Comparison of ENCODE assay signal across 12 cellular contexts in the genomic region with DNA sequence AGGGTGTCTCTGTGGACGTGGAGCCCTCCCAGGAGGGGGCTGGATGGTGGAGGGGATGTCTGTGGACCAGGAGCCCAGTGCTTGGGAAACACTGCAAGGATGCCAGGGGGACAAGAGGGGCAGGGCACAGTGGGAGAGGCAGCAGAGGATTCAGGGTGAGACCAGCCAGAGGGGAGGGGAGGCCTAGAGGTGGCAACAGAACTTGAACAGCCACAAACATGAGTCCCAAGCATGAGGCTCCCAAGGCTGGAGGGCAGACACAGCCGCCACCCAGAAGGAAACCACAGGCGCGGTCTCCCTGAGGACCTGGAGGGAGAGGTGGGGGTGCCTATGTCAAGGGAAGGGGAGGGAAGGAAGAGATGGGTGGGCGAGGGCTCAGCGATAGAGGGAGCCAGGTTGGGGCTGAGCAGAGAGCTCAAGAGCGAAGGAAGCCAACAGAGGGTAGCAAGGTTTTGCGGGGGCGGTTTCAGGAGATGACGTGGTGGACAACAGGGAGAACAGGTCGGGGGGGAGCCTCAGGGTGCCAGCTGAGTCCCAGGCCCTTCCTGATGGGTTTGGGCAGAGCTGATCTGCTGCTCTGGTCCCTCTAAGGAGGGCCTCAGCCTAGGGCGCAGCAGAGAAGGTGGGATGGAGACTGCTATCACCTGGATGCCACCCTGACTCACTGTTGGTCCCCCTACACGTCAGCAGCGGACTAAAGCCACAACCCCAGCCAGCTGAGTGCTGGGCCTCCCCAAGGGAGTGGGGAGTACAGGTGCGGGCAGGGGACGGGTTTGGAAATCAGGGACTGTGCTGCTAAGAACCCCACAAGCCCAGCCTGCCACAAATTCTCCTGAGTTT. TPM values are rescaled to one million over a fixed set of nuclear protein-coding genes. Genes with fewer than 3 reads are reported as not detected.
DNase-seq lines count a peak whose midpoint lies in the region; ATAC-seq lines count a peak whose summit lies in the region.
"Had no signal": no experiment of that assay in that cellular context is flagged by ENCODE, and none has a peak within 500 bp of the region (broad histone marks: within the 10 kb centered on the region; RNA-seq: fewer than 3 reads in every experiment).

No MANE protein-coding gene starts in this region.

- H3K9ac ChIP-seq in GM23248: no peak overlapping the region

- no peak for DNase-seq in T-helper 2 cell treated with Interferon-gamma antibody and Interleukin-4, amounts not matched to agents 5 μg/mL and 100 μg/mL, for 36 hours (ENCODE audit: low spot score)
- DNase-seq in T-helper 2 cell (no peak), pons (ENCODE audit: low spot score) (no peak), GM23248 (no peak)
- DNase-seq in stimulated activated CD8-positive, alpha-beta memory T cell treated with anti-CD3 and anti-CD28 coated beads, Interleukin-12 subunit alpha, Interleukin-12 subunit beta, amount 100 ng/mL, for 4 hours (ENCODE audit: low read depth): peak; percentile 28
- DNase-seq: 8988T, NCI-H1105, uterus had no signal

- H4K20me1 ChIP-seq in GM23248 (ENCODE audit: insufficient read depth): no peaks in the 10 kb centered on the region

- H3K9me2 ChIP-seq in GM23248 (ENCODE audit: insufficient read depth): no peaks in the 10 kb centered on the region

- no peaks in the 10 kb centered on the region for H3K79me2 ChIP-seq in GM23248 (ENCODE audit: insufficient read depth)

- no peaks in the 10 kb centered on the region for H3K9me3 Mint-ChIP-seq in T-helper 2 cell treated with Interferon-gamma antibody and Interleukin-4, amounts not matched to agents 5 μg/mL and 100 μg/mL, for 36 hours

- no peaks in the 10 kb centered on the region for H3K27me3 Mint-ChIP-seq in T-helper 2 cell treated with Interferon-gamma antibody and Interleukin-4, amounts not matched to agents 5 μg/mL and 100 μg/mL, for 36 hours (ENCODE audit: low read depth)

- no peak overlapping the region for H3K4me3 ChIP-seq in GM23248
- H3K4me3 ChIP-seq: uterus had no signal

- H2AFZ ChIP-seq in GM23248: no peak overlapping the region

- no peaks in the 10 kb centered on the region for H3K9me3 ChIP-seq in KOPT-K1 (ENCODE audit: insufficient read depth, low read length, poor library complexity, severe bottlenecking)
- H3K9me3 ChIP-seq in GM23248 (ENCODE audit: low read depth): no peaks in the 10 kb centered on the region

- 0 out of 2 replicates have a peak, but pooled peaks cover 9% of the 10 kb centered on the region for H3F3A ChIP-seq in GM23248 (ENCODE audit: insufficient read depth)

- H3K27ac Mint-ChIP-seq in T-helper 2 cell treated with Interferon-gamma antibody and Interleukin-4, amounts not matched to agents 5 μg/mL and 100 μg/mL, for 36 hours: peak overlapping the region; percentile 83

- ATAC-seq in GM19467 (IDR thresholded peaks at IDR 0.05; ENCODE audit: unreplicated experiment): no peak

- no peaks in the 10 kb centered on the region for H3K27me3 ChIP-seq in GM23248 (replicated peaks; ENCODE audit: insufficient read depth)
- H3K27me3 ChIP-seq: uterus had no signal

- in situ Hi-C loops in GM23248 (cut with MboI): no loop called here

- peaks cover 22% of the 10 kb centered on the region for H3K4me1 Mint-ChIP-seq in T-helper 2 cell treated with Interferon-gamma antibody and Interleukin-4, amounts not matched to agents 5 μg/mL and 100 μg/mL, for 36 hours (ENCODE audit: low read depth)

- peaks cover 44% of the 10 kb centered on the region for H3K36me3 Mint-ChIP-seq in T-helper 2 cell treated with Interferon-gamma antibody and Interleukin-4, amounts not matched to agents 5 μg/mL and 100 μg/mL, for 36 hours (ENCODE audit: low read depth)

- peak overlapping the region; percentile 40 for H3K27ac ChIP-seq in KOPT-K1 (ENCODE audit: low read depth, low read length, poor library complexity, severe bottlenecking)
- peak overlapping the region; percentile 42 for H3K27ac ChIP-seq in angular gyrus (ENCODE audit: low read depth, low read length)
- no peak overlapping the region for H3K27ac ChIP-seq in GM23248
- H3K27ac ChIP-seq: uterus had no signal

- no peak overlapping the region for H3K4me2 ChIP-seq in GM23248 (ENCODE audit: unreplicated experiment)

- WGBS in GM23248 (ENCODE audit: low coverage in 1 of 2, low lambda C conversion rate in 2 of 2, missing lambda C conversion rate in 2 of 2), 2 experiments: 97 to 98% methylated on average over 14 to 16 of the region's 16 CpGs

- H3K4me3 Mint-ChIP-seq in T-helper 2 cell treated with Interferon-gamma antibody and Interleukin-4, amounts not matched to agents 5 μg/mL and 100 μg/mL, for 36 hours: no peak overlapping the region

- no peaks in the 10 kb centered on the region for H3K4me1 ChIP-seq in GM23248 (ENCODE audit: insufficient read depth)
- H3K4me1 ChIP-seq: uterus had no signal

- H3K36me3 ChIP-seq in KOPT-K1 (ENCODE audit: insufficient read depth, low read length): peaks cover 74% of the 10 kb centered on the region
- H3K36me3 ChIP-seq in GM23248 (ENCODE audit: low read depth): peaks cover 11% of the 10 kb centered on the region; the same call in 1 of the 2 replicates
- H3K36me3 ChIP-seq: uterus had no signal

RNA-seq across cellular contexts. Expression of a gene that starts 6.7 kb away (rescaled TPM):
- not detected in 2 replicates for total RNA-seq in GM23248 (2014; rRNA removed; shearing (Covaris generic))
- polyA plus RNA-seq in GM23248 (2016; fragmentation: Nextera tagmentation; extraction: Ambion mirVana): 1.7 TPM in 2 replicates
- total RNA-seq: dermis microvascular lymphatic vessel endothelial cell had no signal

RNA-seq across cellular contexts. Expression of a gene that starts 8.7 kb away (rescaled TPM):
- 10.8 and 21.8 TPM in 2 replicates for total RNA-seq in GM23248 (2014; rRNA removed; shearing (Covaris generic))
- polyA plus RNA-seq in GM23248 (2016; fragmentation: Nextera tagmentation; extraction: Ambion mirVana): 7.6 and 10.7 TPM in 2 replicates

RNA-seq across cellular contexts. Expression of a gene that starts 59.1 kb away (rescaled TPM):
- not detected in 2 replicates for total RNA-seq in GM23248 (2014; rRNA removed; shearing (Covaris generic))
- polyA plus RNA-seq in GM23248 (2016; fragmentation: Nextera tagmentation; extraction: Ambion mirVana): 3.5 and 3.8 TPM in 2 replicates
- total RNA-seq: dermis microvascular lymphatic vessel endothelial cell, uterus had no signal
